ENCODE assay signal across 23 cellular contexts in genomic region chr1:15125101-15125745, GRCh38. TPM values are rescaled to one million over a fixed set of nuclear protein-coding genes. Genes with fewer than 3 reads are reported as not detected.
DNase-seq lines count a peak whose midpoint lies in the region; ATAC-seq and TF ChIP-seq lines count a peak whose summit lies in the region.
"Had no signal": no experiment of that assay in that cellular context is flagged by ENCODE, and none has a peak within 500 bp of the region (broad histone marks: within the 10 kb centered on the region; RNA-seq: fewer than 3 reads in every experiment).

No MANE protein-coding gene starts in this region.

- no peaks in the 10 kb centered on the region for H3K9me3 ChIP-seq in HEK293 (ENCODE audit: control insufficient read depth, insufficient read depth, low read depth, low read length)
- peaks cover 5% of the 10 kb centered on the region for H3K9me3 ChIP-seq in osteoblast (ENCODE audit: low read depth, low read length)
- H3K9me3 ChIP-seq: A549, Caco-2 had no signal

- no peaks in the 10 kb centered on the region for H3K27me3 Mint-ChIP-seq in endothelial cell (ENCODE audit: unreplicated experiment)
- peaks cover 6 to 22% of the 10 kb centered on the region in 2 donors for H3K27me3 Mint-ChIP-seq in effector memory CD8-positive, alpha-beta T cell

- H3K79me2 ChIP-seq in osteoblast (ENCODE audit: insufficient read depth, low read length), result no peaks in the 10 kb centered on the region

- H3K4me3 ChIP-seq in HEK293 (ENCODE audit: low read depth, low read length), result no peak overlapping the region
- H3K4me3 ChIP-seq in osteoblast (ENCODE audit: insufficient read depth, low read length), result no peak overlapping the region
- H3K4me3 ChIP-seq: A549; BLaER1 treated with 17β-estradiol and CSF1 and Interleukin-3, amounts not matched to agents 10 nM and 100 nM; GM12878 had no signal

- DNase-seq in endothelial cell (ENCODE audit: low spot score) (no peak), osteoblast (ENCODE audit: insufficient read length, low spot score, missing footprints) (peak; percentile 45), posterior vena cava (ENCODE audit: low spot score) (peak; percentile 2), DMS153 treated with DMSO at 0.1 percent for 48 hours (lab: John Stamatoyannopoulos, UW; ENCODE audit: unreplicated experiment) (no peak), NCI-H510A treated with DMSO at 0.1 percent for 48 hours (lab: John Stamatoyannopoulos, UW) (no peak)
- no peak for DNase-seq in effector memory CD8-positive, alpha-beta T cell
- DNase-seq: AML-193; Caco-2; Calu3; CD4-positive, alpha-beta T cell; CD8-positive, alpha-beta T cell; DMS53; DMS79; DND-41; EL; GDM1 had no signal

- H3K4me1 ChIP-seq in HEK293 (ENCODE audit: control insufficient read depth, insufficient read depth, low read length) (no peaks in the 10 kb centered on the region), osteoblast (ENCODE audit: insufficient read depth, low read length) (no peaks in the 10 kb centered on the region)
- H3K4me1 ChIP-seq: A549 had no signal

- H3K27me3 ChIP-seq in osteoblast (ENCODE audit: insufficient read depth, low read length), result peaks cover 10% of the 10 kb centered on the region
- H3K27me3 ChIP-seq: BLaER1 treated with 17β-estradiol and CSF1 and Interleukin-3, amounts not matched to agents 10 nM and 100 nM had no signal

- H3K4me1 Mint-ChIP-seq in endothelial cell (ENCODE audit: unreplicated experiment), result no peaks in the 10 kb centered on the region
- H3K4me1 Mint-ChIP-seq in effector memory CD8-positive, alpha-beta T cell (ENCODE audit: low read depth in 2 of 2), result no peaks in the 10 kb centered on the region
- H3K4me1 Mint-ChIP-seq: B cell had no signal

- no peak for ATAC-seq in effector memory CD8-positive, alpha-beta T cell (replicated peaks)
- ATAC-seq: A549; CD8-positive, alpha-beta T cell; GM12878 had no signal

- peaks cover 3% of the 10 kb centered on the region for H3K36me3 Mint-ChIP-seq in endothelial cell (ENCODE audit: low read depth, unreplicated experiment)
- no peaks in the 10 kb centered on the region for H3K36me3 Mint-ChIP-seq in effector memory CD8-positive, alpha-beta T cell (ENCODE audit: insufficient read depth)
- H3K36me3 Mint-ChIP-seq: CD8-positive, alpha-beta T cell had no signal

- H3K27ac Mint-ChIP-seq in endothelial cell (ENCODE audit: unreplicated experiment), result peak overlapping the region; percentile 1
- H3K27ac Mint-ChIP-seq in effector memory CD8-positive, alpha-beta T cell, result no peak overlapping the region
- H3K27ac Mint-ChIP-seq: B cell; CD4-positive, alpha-beta T cell; CD8-positive, alpha-beta T cell had no signal

- no peak overlapping the region for H3K4me2 ChIP-seq in osteoblast (ENCODE audit: insufficient read depth, low read length)
- H3K4me2 ChIP-seq: A549; BLaER1 treated with 17β-estradiol and CSF1 and Interleukin-3, amounts not matched to agents 10 nM and 100 nM had no signal

- no peaks in the 10 kb centered on the region for H3K9me3 Mint-ChIP-seq in endothelial cell (ENCODE audit: unreplicated experiment)
- no peaks in the 10 kb centered on the region for H3K9me3 Mint-ChIP-seq in effector memory CD8-positive, alpha-beta T cell
- H3K9me3 Mint-ChIP-seq: CD4-positive, alpha-beta T cell; CD8-positive, alpha-beta T cell had no signal

- H3K4me3 Mint-ChIP-seq in endothelial cell (ENCODE audit: unreplicated experiment), result no peak overlapping the region
- no peak overlapping the region for H3K4me3 Mint-ChIP-seq in effector memory CD8-positive, alpha-beta T cell
- H3K4me3 Mint-ChIP-seq: B cell; CD4-positive, alpha-beta T cell; CD8-positive, alpha-beta T cell had no signal

- H3K27ac ChIP-seq in HEK293 (ENCODE audit: extremely low read depth, low read depth, low read length) (no peak overlapping the region), osteoblast (ENCODE audit: low read depth, low read length) (no peak overlapping the region)
- H3K27ac ChIP-seq: 22Rv1; A549; BLaER1 treated with 17β-estradiol and CSF1 and Interleukin-3, amounts not matched to agents 10 nM and 100 nM; C4-2B had no signal

- no peak for TF ChIP-seq CTCF in HEK293 (tag by site-specific recombination; IDR thresholded peaks at IDR 0.05)
- no peak for TF ChIP-seq CTCF in endothelial cell (IDR thresholded peaks at IDR 0.05; ENCODE audit: unreplicated experiment)
- no peak for TF ChIP-seq CTCF in osteoblast (IDR thresholded peaks at IDR 0.05; ENCODE audit: extremely low read depth, low read depth, low read length)

- CTCF ChIA-PET in HEK293 (lab: Yijun Ruan, JAX), result interaction anchor here (0.7 to 1.7 kb wide), 5 partner anchors 9 to 1258 kb away, joined by 3 to 6 read pairs (median 4); no protein-coding TSS in a partner anchor

- POLR2A ChIA-PET in HEK293 (lab: Yijun Ruan, JAX), result no interaction called here

- intact Hi-C loops in posterior vena cava (cut with DNase I), result loop anchor here in 1 of 2 donors (5.0 kb wide), 1 partner anchor 147 kb away; no protein-coding TSS in a partner anchor

- H2AFZ ChIP-seq in osteoblast (ENCODE audit: low read length), result no peak overlapping the region

- no peaks in the 10 kb centered on the region for H4K20me1 ChIP-seq in osteoblast (ENCODE audit: insufficient read depth, low read length)
- H4K20me1 ChIP-seq: BLaER1 treated with 17β-estradiol and CSF1 and Interleukin-3, amounts not matched to agents 10 nM and 100 nM had no signal

- H3K36me3 ChIP-seq in HEK293 (ENCODE audit: control insufficient read depth in 2 of 2, insufficient read depth in 1 of 2, low read length in 2 of 2), result no peaks in the 10 kb centered on the region
- no peaks in the 10 kb centered on the region for H3K36me3 ChIP-seq in osteoblast (ENCODE audit: insufficient read depth, low read length)
- H3K36me3 ChIP-seq: BLaER1 treated with 17β-estradiol and CSF1 and Interleukin-3, amounts not matched to agents 10 nM and 100 nM had no signal

TF ChIP-seq in HEK293, 187 proteins besides CTCF, POLR2A, EP300 and RAD21:
- no peak for TF ChIP-seq YY1 (tag by site-specific recombination; IDR thresholded peaks at IDR 0.05)
- TF ChIP-seq ZNF423 (tag by site-specific recombination; IDR thresholded peaks at IDR 0.05), result no peak
- no peak for TF ChIP-seq ZNF214 (tag by site-specific recombination; IDR thresholded peaks at IDR 0.05; ENCODE audit: borderline replicate concordance)
- peak; percentile 45; the same call in 1 of the 2 replicates for TF ChIP-seq ZNF548 (tag by site-specific recombination; IDR thresholded peaks at IDR 0.05)
- TF ChIP-seq GLI2 (tag by site-specific recombination; IDR thresholded peaks at IDR 0.05; ENCODE audit: borderline replicate concordance, low read depth), result no peak
- TF ChIP-seq PRDM2 (tag by site-specific recombination; IDR thresholded peaks at IDR 0.05; ENCODE audit: borderline replicate concordance), result no peak
- TF ChIP-seq ZSCAN30 (tag by site-specific recombination; IDR thresholded peaks at IDR 0.05), result no peak
- TF ChIP-seq ZIC2 (tag by site-specific recombination; IDR thresholded peaks at IDR 0.05), result no peak

RNA-seq across cellular contexts. Expression of gene TMEM51, which starts 28.3 kb away (rescaled TPM):
- total RNA-seq in endothelial cell (ENCODE audit: unreplicated experiment) (23.5 TPM), osteoblast (0.59 and 0.72 TPM in 2 replicates), posterior vena cava (1 to 10 TPM; 4.3 to 6.4 TPM)
- total RNA-seq: CD4-positive, alpha-beta T cell; CD8-positive, alpha-beta T cell had no signal

Comparison
In these comparisons a context has a peak if more than half of its experiments do, and no peak if none do; other contexts are left out.
1. DNase-seq: peak in osteoblast (single experiment) and posterior vena cava (single experiment); none in endothelial cell (single experiment), DMS153 treated with DMSO at 0.1 percent for 48 hours (single experiment), NCI-H510A treated with DMSO at 0.1 percent for 48 hours (single experiment) and effector memory CD8-positive, alpha-beta T cell (0 of 3).